In the genomic region with DNA sequence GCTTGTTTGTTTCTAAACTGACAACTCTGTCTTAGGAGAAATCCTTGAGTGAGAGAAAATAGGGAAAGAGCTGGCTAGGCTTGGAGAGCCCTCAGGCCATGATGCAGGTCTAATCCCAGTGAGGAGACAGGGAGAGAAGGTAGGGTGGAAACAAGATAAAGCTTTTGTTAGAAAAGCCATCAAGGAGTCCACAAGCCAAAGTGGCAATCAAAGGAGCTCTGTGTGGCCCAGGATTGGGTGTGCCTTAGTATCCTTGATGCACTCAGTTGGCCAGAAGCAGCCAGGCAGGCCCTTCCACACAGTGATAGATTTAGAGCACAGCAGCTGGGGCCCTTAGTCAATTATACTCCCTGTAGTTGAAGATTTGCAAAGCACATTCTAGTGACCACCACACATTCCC, we compare ENCODE assay signal across 18 cellular contexts.
DNase-seq lines count a peak whose midpoint lies in the region; ATAC-seq and TF ChIP-seq lines count a peak whose summit lies in the region.
"Had no signal": no experiment of that assay in that cellular context is flagged by ENCODE, and none has a peak within 500 bp of the region (broad histone marks: within the 10 kb centered on the region; RNA-seq: fewer than 3 reads in every experiment).

No MANE protein-coding gene starts in this region.

- H3K4me1 ChIP-seq in left ventricle myocardium inferior (peaks cover 46% of the 10 kb centered on the region), ovary (ENCODE audit: insufficient read depth) (peaks cover 32% of the 10 kb centered on the region)

- no peak overlapping the region for H3K4me3 ChIP-seq in left ventricle myocardium inferior
- no peak overlapping the region for H3K4me3 ChIP-seq in ovary
- H3K4me3 ChIP-seq: MG63 had no signal

- H3K27me3 ChIP-seq in left ventricle myocardium inferior (ENCODE audit: low read depth), result no peaks in the 10 kb centered on the region
- no peaks in the 10 kb centered on the region for H3K27me3 ChIP-seq in ovary
- H3K27me3 ChIP-seq: MG63 had no signal

- H3K27ac ChIP-seq in left ventricle myocardium inferior (replicated peaks) (peak overlapping the region; percentile 79), ovary (peak overlapping the region; percentile 25 to 91)
- H3K27ac ChIP-seq: 22Rv1, KMS-11 had no signal

- no peak for DNase-seq in left ventricle myocardium inferior
- no peak for DNase-seq in Right ventricle myocardium inferior (ENCODE audit: missing footprints)
- peak; percentile 77 for DNase-seq in islet precursor cell
- DNase-seq in ovary, result no peak
- no peak for DNase-seq in activated naive CD4-positive, alpha-beta T cell treated with Interleukin-2 at 50 U/mL for 16 hours
- DNase-seq in NCI-H2171 treated with DMSO at 0.1 percent for 48 hours (lab: John Stamatoyannopoulos, UW), result no peak
- DNase-seq in hepatic stellate cell (ENCODE audit: low spot score), result no peak
- DNase-seq: CD8-positive, alpha-beta T cell; H7; MG63; NCI-H1092 treated with DMSO at 0.1 percent for 48 hours; NCI-H1694 treated with DMSO at 0.1 percent for 48 hours; NCI-H446 treated with DMSO at 0.1 percent for 48 hours; Right ventricle myocardium superior had no signal

- TF ChIP-seq POLR2A in ovary (IDR thresholded peaks at IDR 0.05), result no peak

- no peak for ATAC-seq in Right ventricle myocardium inferior
- ATAC-seq in HG02678 (IDR thresholded peaks at IDR 0.05; ENCODE audit: unreplicated experiment), result no peak
- ATAC-seq: CD8-positive, alpha-beta T cell; Panc1 had no signal

- intact Hi-C loops in left ventricle myocardium inferior (cut with micrococcal nuclease) (no loop called here), Right ventricle myocardium inferior (cut with DNase I) (no loop called here), ovary (cut with DNase I) (loop anchor here in 1 of 4 donors (5.0 kb wide), 1 partner anchor 99 kb away; the partner anchor contains the start of gene GRAMD2B)

- no peaks in the 10 kb centered on the region for H3K36me3 ChIP-seq in left ventricle myocardium inferior
- H3K36me3 ChIP-seq in ovary, result no peaks in the 10 kb centered on the region
- H3K36me3 ChIP-seq: MG63 had no signal

- H3K9me3 ChIP-seq in left ventricle myocardium inferior (replicated peaks), result no peaks in the 10 kb centered on the region
- H3K9me3 ChIP-seq in ovary, result no peaks in the 10 kb centered on the region
- H3K9me3 ChIP-seq: MG63 had no signal

- no peak for TF ChIP-seq EP300 in ovary (IDR thresholded peaks at IDR 0.05)

- TF ChIP-seq CTCF in left ventricle myocardium inferior (IDR thresholded peaks at IDR 0.05; ENCODE audit: borderline replicate concordance) (no peak), ovary (IDR thresholded peaks at IDR 0.05) (no peak)
